Comparison of ENCODE assay signal across 10 cellular contexts in genomic region chr22:23850136-23850611, GRCh38. TPM values are rescaled to one million over a fixed set of nuclear protein-coding genes. Genes with fewer than 3 reads are reported as not detected.
DNase-seq lines count a peak whose midpoint lies in the region; ATAC-seq and TF ChIP-seq lines count a peak whose summit lies in the region.
"Had no signal": no experiment of that assay in that cellular context is flagged by ENCODE, and none has a peak within 500 bp of the region (broad histone marks: within the 10 kb centered on the region; RNA-seq: fewer than 3 reads in every experiment).

No MANE protein-coding gene starts in this region.

- no peak overlapping the region for H3K4me3 ChIP-seq in heart left ventricle
- H3K4me3 ChIP-seq: SK-N-MC had no signal

- peak overlapping the region; percentile 61 to 91 (median 84) for H3K27ac Mint-ChIP-seq in nephron

- H3K9me3 ChIP-seq in heart left ventricle: no peaks in the 10 kb centered on the region

- no peak overlapping the region for H3K27ac ChIP-seq in heart left ventricle
- H3K27ac ChIP-seq: SK-N-MC had no signal

- WGBS in heart left ventricle, 4 donors: 85 to 87% (median 86%) methylated on average over 16 of the region's 16 CpGs

- TF ChIP-seq CTCF in nephron (IDR thresholded peaks at IDR 0.05; ENCODE audit: unreplicated experiment in 3 of 3): no peak
- TF ChIP-seq CTCF in heart left ventricle (IDR thresholded peaks at IDR 0.05): no peak

- H3K4me3 Mint-ChIP-seq in nephron: peak overlapping the region; percentile 28 to 44 (median 37)
- H3K4me3 Mint-ChIP-seq: CD4-positive, alpha-beta memory T cell had no signal

- H3K36me3 Mint-ChIP-seq in nephron (ENCODE audit: low read depth): no peaks in the 10 kb centered on the region
- H3K36me3 Mint-ChIP-seq: CD4-positive, alpha-beta memory T cell had no signal

- TF ChIP-seq POLR2A in heart left ventricle (IDR thresholded peaks at IDR 0.05): no peak

- H3K4me1 ChIP-seq in heart left ventricle: peaks cover 3 to 42% (median 25%) of the 10 kb centered on the region in 12 donors

- no peaks in the 10 kb centered on the region for H3K27me3 Mint-ChIP-seq in nephron (ENCODE audit: low read depth)
- H3K27me3 Mint-ChIP-seq: CD4-positive, alpha-beta memory T cell had no signal

- H3K4me1 Mint-ChIP-seq in nephron: peaks cover 29% of the 10 kb centered on the region

- no peaks in the 10 kb centered on the region for H3K27me3 ChIP-seq in heart left ventricle

- DNase-seq in retina (no peak), heart left ventricle (no peak), NCI-H446 (lab: John Stamatoyannopoulos, UW) (no peak)

- no peaks in the 10 kb centered on the region for H3K9me3 Mint-ChIP-seq in nephron
- H3K9me3 Mint-ChIP-seq: CD4-positive, alpha-beta memory T cell had no signal

- ATAC-seq in GM18498 (IDR thresholded peaks at IDR 0.05; ENCODE audit: unreplicated experiment) (peak; percentile 57), GM21447 (IDR thresholded peaks at IDR 0.05; ENCODE audit: unreplicated experiment) (peak; percentile 54), HG03571 (IDR thresholded peaks at IDR 0.05; ENCODE audit: unreplicated experiment) (peak; percentile 66), HG03565 (IDR thresholded peaks at IDR 0.05; ENCODE audit: unreplicated experiment) (no peak), heart left ventricle (no peak)

- no peaks in the 10 kb centered on the region for H3K36me3 ChIP-seq in heart left ventricle

- intact Hi-C loops in heart left ventricle (cut with DNase I): loop anchor here in 1 of 10 donors (5.0 kb wide), 1 partner anchor 308 kb away; no protein-coding TSS in a partner anchor

RNA-seq across cellular contexts. Expression of gene SLC2A11, which starts 7.5 kb away (rescaled TPM):
- total RNA-seq in heart left ventricle: 10 to 100 TPM; 13.0 to 31.2 (median 18.7) TPM
- 10 to 100 TPM in 1 of 2 donors, 1 to 10 TPM in 1; 8.7 to 30.4 TPM for polyA plus RNA-seq in heart left ventricle

RNA-seq across cellular contexts. Expression of gene DERL3, which starts 11.4 kb away (rescaled TPM):
- 1 to 10 TPM in 7 of 9 donors, under 1 TPM in 2; 0.24 to 2.8 (median 1.7) TPM for total RNA-seq in heart left ventricle
- polyA plus RNA-seq in heart left ventricle: 10 to 100 TPM in 1 of 2 donors, 1 to 10 TPM in 1; 1.4 to 12.7 TPM

RNA-seq across cellular contexts. Expression of gene MIF, which starts 44.0 kb away (rescaled TPM):
- total RNA-seq in heart left ventricle: 100 to 1,000 TPM; 192 to 383 (median 229) TPM
- 100 to 1,000 TPM; 339 to 503 TPM for polyA plus RNA-seq in heart left ventricle

Comparison
In these comparisons a context has a peak if more than half of its experiments do, and no peak if none do; other contexts are left out.
1. ATAC-seq: peak in GM18498 (single experiment), GM21447 (single experiment) and HG03571 (single experiment); none in HG03565 (single experiment) and heart left ventricle (0 of 4).